In the genomic region with DNA sequence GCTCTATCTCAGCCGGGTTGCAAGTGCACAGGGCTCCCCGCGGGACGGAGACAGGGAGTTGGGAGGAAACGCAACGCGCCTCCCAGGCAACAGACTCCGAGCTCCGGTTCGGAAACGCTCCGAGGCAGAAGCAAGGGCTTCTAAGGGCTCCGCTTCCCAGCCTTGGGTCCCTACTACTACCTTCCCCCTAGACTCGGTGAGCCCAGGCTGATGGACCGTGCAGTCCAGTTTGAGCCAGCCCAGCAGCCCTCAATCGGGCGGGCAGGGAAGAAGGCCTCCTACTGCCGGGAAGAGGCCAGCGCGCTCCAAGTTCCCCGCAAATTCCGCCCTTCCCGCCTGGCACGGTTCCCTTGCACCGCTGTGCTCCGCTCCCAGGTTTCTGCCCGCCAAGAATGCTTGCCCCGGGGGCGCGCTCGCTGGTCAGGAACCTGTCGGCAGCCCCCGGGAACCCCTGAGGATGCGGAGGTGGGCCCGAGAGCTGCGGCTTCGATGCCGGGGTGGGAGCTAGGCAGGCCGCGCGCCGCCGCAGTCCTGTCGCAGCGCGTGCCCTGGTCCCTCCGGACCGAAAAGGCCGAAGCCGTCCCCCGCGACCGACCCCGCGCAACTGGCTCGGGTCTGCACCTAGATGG, we compare ENCODE assay signal across 1 cellular context.
TF ChIP-seq lines count a peak whose summit lies in the region.

No MANE protein-coding gene starts in this region.

TF ChIP-seq in A549, 52 proteins besides CTCF, POLR2A, EP300 and RAD21 (continued from another document):
- TF ChIP-seq FOXS1 (CRISPR knock-in tag; IDR thresholded peaks at IDR 0.05): no peak
- TF ChIP-seq, protein P1, sequence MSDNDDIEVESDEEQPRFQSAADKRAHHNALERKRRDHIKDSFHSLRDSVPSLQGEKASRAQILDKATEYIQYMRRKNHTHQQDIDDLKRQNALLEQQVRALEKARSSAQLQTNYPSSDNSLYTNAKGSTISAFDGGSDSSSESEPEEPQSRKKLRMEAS (IDR thresholded peaks at IDR 0.05): peak; percentile 37; the same call in 1 of the 2 replicates
- no peak for TF ChIP-seq CBX2 (IDR thresholded peaks at IDR 0.05; ENCODE audit: borderline replicate concordance, low read depth)
- TF ChIP-seq EHF (CRISPR knock-in tag; IDR thresholded peaks at IDR 0.05): no peak
- no peak for TF ChIP-seq RNF2 (IDR thresholded peaks at IDR 0.05; ENCODE audit: borderline replicate concordance, low read depth)
- TF ChIP-seq HOXB13 (CRISPR knock-in tag; IDR thresholded peaks at IDR 0.05; ENCODE audit: low read depth): no peak
- no peak for TF ChIP-seq CBX8 (IDR thresholded peaks at IDR 0.05)
- TF ChIP-seq, protein P2, sequence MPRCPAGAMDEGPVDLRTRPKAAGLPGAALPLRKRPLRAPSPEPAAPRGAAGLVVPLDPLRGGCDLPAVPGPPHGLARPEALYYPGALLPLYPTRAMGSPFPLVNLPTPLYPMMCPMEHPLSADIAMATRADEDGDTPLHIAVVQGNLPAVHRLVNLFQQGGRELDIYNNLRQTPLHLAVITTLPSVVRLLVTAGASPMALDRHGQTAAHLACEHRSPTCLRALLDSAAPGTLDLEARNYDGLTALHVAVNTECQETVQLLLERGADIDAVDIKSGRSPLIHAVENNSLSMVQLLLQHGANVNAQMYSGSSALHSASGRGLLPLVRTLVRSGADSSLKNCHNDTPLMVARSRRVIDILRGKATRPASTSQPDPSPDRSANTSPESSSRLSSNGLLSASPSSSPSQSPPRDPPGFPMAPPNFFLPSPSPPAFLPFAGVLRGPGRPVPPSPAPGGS (IDR thresholded peaks at IDR 0.05): no peak
- TF ChIP-seq ZSCAN20 (CRISPR knock-in tag; IDR thresholded peaks at IDR 0.05): no peak
- TF ChIP-seq, protein P3, sequence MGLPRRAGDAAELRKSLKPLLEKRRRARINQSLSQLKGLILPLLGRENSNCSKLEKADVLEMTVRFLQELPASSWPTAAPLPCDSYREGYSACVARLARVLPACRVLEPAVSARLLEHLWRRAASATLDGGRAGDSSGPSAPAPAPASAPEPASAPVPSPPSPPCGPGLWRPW (IDR thresholded peaks at IDR 0.05): no peak
- TF ChIP-seq FOSL2 (IDR thresholded peaks at IDR 0.05): no peak
- no peak for TF ChIP-seq FOSL2 (CRISPR knock-in tag; IDR thresholded peaks at IDR 0.05)
- peak; percentile 59; the same call in 1 of the 2 replicates for TF ChIP-seq E2F6 (IDR thresholded peaks at IDR 0.05; ENCODE audit: borderline replicate concordance, low read depth)
- no peak for TF ChIP-seq CHD4 (IDR thresholded peaks at IDR 0.05; ENCODE audit: borderline replicate concordance)
